18 cellular contexts compared by ENCODE assay signal in the genomic region with DNA sequence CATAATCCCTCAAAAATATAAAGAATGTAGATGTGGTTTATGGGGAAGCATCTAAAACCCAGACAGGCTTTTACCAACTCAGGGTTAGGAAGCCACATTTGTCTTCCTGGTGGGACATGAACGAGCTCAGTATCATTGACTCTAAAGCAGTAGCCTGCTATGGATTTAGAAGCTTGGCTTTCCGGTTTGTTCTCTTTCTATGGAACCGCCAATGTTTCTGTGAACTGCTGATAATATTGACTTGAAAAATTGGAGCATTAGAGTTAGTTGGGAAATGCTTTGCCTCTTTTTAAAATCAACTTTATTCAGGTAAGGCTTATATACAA.
"Had no signal": no experiment of that assay in that cellular context is flagged by ENCODE, and none has a peak within 500 bp of the region (broad histone marks: within the 10 kb centered on the region; RNA-seq: fewer than 3 reads in every experiment).

No MANE protein-coding gene starts in this region.

- H3K4me1 Mint-ChIP-seq: activated CD4-positive, alpha-beta T cell treated with anti-CD3 and anti-CD28 coated beads for 36 hours; memory B cell; nephron progenitor cell; stimulated activated naive CD8-positive, alpha-beta T cell treated with anti-CD3 and anti-CD28 coated beads, Interleukin-15, amount 100 ng/mL, for 72 hours had no signal

- FAIRE-seq: colon had no signal

- H3K36me3 ChIP-seq: ovary had no signal

- H3K4me3 Mint-ChIP-seq: activated CD4-positive, alpha-beta T cell treated with anti-CD3 and anti-CD28 coated beads for 36 hours; activated CD8-positive, alpha-beta T cell treated with anti-CD3 and anti-CD28 coated beads for 36 hours; activated T-helper 1 cell treated with anti-CD3 and anti-CD28 coated beads, Interleukin-12 subunit alpha, Interleukin-12 subunit beta, Interleukin-2, Interleukin-4 antibody, amounts not matched to agents 30 ng/mL and 10 ng/mL and 1 ng/mL, durations not matched to agents 14 hours and 24 hours and 36 hours; memory B cell; nephron progenitor cell; stimulated activated naive CD8-positive, alpha-beta T cell treated with anti-CD3 and anti-CD28 coated beads, Interleukin-15, amount 100 ng/mL, for 72 hours had no signal

- H3K27ac ChIP-seq: ascending aorta, esophagus muscularis mucosa, ovary, testis, VCaP had no signal

- ATAC-seq: activated CD4-positive, alpha-beta T cell treated with anti-CD3 and anti-CD28 coated beads for 36 hours; activated CD8-positive, alpha-beta T cell treated with anti-CD3 and anti-CD28 coated beads for 36 hours; left colon; stimulated activated naive CD8-positive, alpha-beta T cell treated with anti-CD3 and anti-CD28 coated beads, Interleukin-15, amount 100 ng/mL, for 72 hours had no signal

- H3K27me3 ChIP-seq: ascending aorta, esophagus muscularis mucosa, ovary, testis had no signal

- H3K27ac Mint-ChIP-seq: activated CD4-positive, alpha-beta T cell treated with anti-CD3 and anti-CD28 coated beads for 36 hours; activated CD8-positive, alpha-beta T cell treated with anti-CD3 and anti-CD28 coated beads for 36 hours; memory B cell; nephron progenitor cell; stimulated activated naive CD8-positive, alpha-beta T cell treated with anti-CD3 and anti-CD28 coated beads, Interleukin-15, amount 100 ng/mL, for 72 hours had no signal

- H3K4me3 ChIP-seq: ascending aorta, esophagus muscularis mucosa, ovary, testis had no signal

- DNase-seq: activated CD4-positive, alpha-beta T cell treated with anti-CD3 and anti-CD28 coated beads for 36 hours; activated CD8-positive, alpha-beta memory T cell treated with anti-CD3 and anti-CD28 coated beads, Interleukin-2, amount 50 U/mL, for 48 hours; activated CD8-positive, alpha-beta T cell treated with anti-CD3 and anti-CD28 coated beads for 36 hours; activated naive CD4-positive, alpha-beta T cell; left colon; nephron progenitor cell; ovary; stimulated activated CD4-positive, alpha-beta T cell treated with anti-CD3 and anti-CD28 coated beads, Interleukin-15, amount 100 ng/mL, for 24 hours; stimulated activated CD4-positive, alpha-beta T cell treated with anti-CD3 and anti-CD28 coated beads, Interleukin-4, amount 100 ng/mL, for 24 hours; stimulated activated naive CD8-positive, alpha-beta T cell treated with anti-CD3 and anti-CD28 coated beads, Interleukin-15, amount 100 ng/mL, for 72 hours; T1000; testis had no signal

- H3K27me3 Mint-ChIP-seq: activated CD4-positive, alpha-beta T cell treated with anti-CD3 and anti-CD28 coated beads for 36 hours; activated CD8-positive, alpha-beta T cell treated with anti-CD3 and anti-CD28 coated beads for 36 hours; memory B cell; stimulated activated naive CD8-positive, alpha-beta T cell treated with anti-CD3 and anti-CD28 coated beads, Interleukin-15, amount 100 ng/mL, for 72 hours had no signal

- H3K9me3 ChIP-seq: ascending aorta, esophagus muscularis mucosa, ovary, testis had no signal

- H3K4me1 ChIP-seq: ascending aorta, esophagus muscularis mucosa, testis had no signal
